Comparison of ENCODE assay signal across 8 cellular contexts in genomic region chr17:47949951-47950350, GRCh38. TPM values are rescaled to one million over a fixed set of nuclear protein-coding genes. Genes with fewer than 3 reads are reported as not detected.
DNase-seq lines count a peak whose midpoint lies in the region; ATAC-seq, FAIRE-seq and TF ChIP-seq lines count a peak whose summit lies in the region.

No MANE protein-coding gene starts in this region.

- H3K4me3 Mint-ChIP-seq in activated naive CD4-positive, alpha-beta T cell treated with anti-CD3 and anti-CD28 coated beads, Interleukin-2, amount 10 ng/mL, durations not matched to agents 7 days and 5 days, result no peak overlapping the region

- H3K9me3 Mint-ChIP-seq in activated naive CD4-positive, alpha-beta T cell treated with anti-CD3 and anti-CD28 coated beads, Interleukin-2, amount 10 ng/mL, durations not matched to agents 7 days and 5 days, result no peaks in the 10 kb centered on the region

- H3K27me3 Mint-ChIP-seq in activated naive CD4-positive, alpha-beta T cell treated with anti-CD3 and anti-CD28 coated beads, Interleukin-2, amount 10 ng/mL, durations not matched to agents 7 days and 5 days, result no peaks in the 10 kb centered on the region

- peak overlapping the region in 2 of 4 donors; percentile 29 to 34 for H3K4me3 ChIP-seq in Peyer's patch
- no peak overlapping the region for H3K4me3 ChIP-seq in tibial artery

- H3K4me1 ChIP-seq in Peyer's patch, result peaks cover 0 to 43% (median 8%) of the 10 kb centered on the region in 4 donors
- H3K4me1 ChIP-seq in tibial artery, result peaks cover 0 to 27% (median 16%) of the 10 kb centered on the region in 4 donors

- ATAC-seq in HG02884 (IDR thresholded peaks at IDR 0.05; ENCODE audit: unreplicated experiment), result no peak

- H3K27ac ChIP-seq in Peyer's patch (peak overlapping the region; percentile 51 to 96 (median 67)), layer of hippocampus (ENCODE audit: low read depth, low read length) (peak overlapping the region; percentile 72), tibial artery (peak overlapping the region; percentile 54 to 67)

- H3K9me3 ChIP-seq in Peyer's patch (no peaks in the 10 kb centered on the region), tibial artery (no peaks in the 10 kb centered on the region)

- H3K36me3 Mint-ChIP-seq in activated naive CD4-positive, alpha-beta T cell treated with anti-CD3 and anti-CD28 coated beads, Interleukin-2, amount 10 ng/mL, durations not matched to agents 7 days and 5 days, result peaks cover 21% of the 10 kb centered on the region

- no peak for FAIRE-seq in D721Med (lab: Jason Lieb, UNC)

- H3K36me3 ChIP-seq in Peyer's patch, result peaks cover 0 to 28% (median 0%) of the 10 kb centered on the region in 3 donors
- peaks cover 0 to 31% (median 0%) of the 10 kb centered on the region in 3 donors for H3K36me3 ChIP-seq in tibial artery

- H3K27me3 ChIP-seq in Peyer's patch (no peaks in the 10 kb centered on the region), layer of hippocampus (ENCODE audit: control insufficient read depth, insufficient read depth, low read length) (no peaks in the 10 kb centered on the region), tibial artery (no peaks in the 10 kb centered on the region)

- intact Hi-C loops in tibial artery (cut with DNase I; ENCODE audit: low total_unique reads), result loop anchor here (5.0 kb wide), 1 partner anchor 108 kb away; the partner anchor contains the start of gene SCRN2

- in situ Hi-C loops in GM13976 (cut with MboI; ENCODE audit: low sequenced_read_pairs, unreplicated experiment), result no loop called here

- peaks cover 43% of the 10 kb centered on the region for H3K4me1 Mint-ChIP-seq in activated naive CD4-positive, alpha-beta T cell treated with anti-CD3 and anti-CD28 coated beads, Interleukin-2, amount 10 ng/mL, durations not matched to agents 7 days and 5 days

- TF ChIP-seq CTCF in Peyer's patch (IDR thresholded peaks at IDR 0.05), result no peak
- no peak for TF ChIP-seq CTCF in tibial artery (IDR thresholded peaks at IDR 0.05)
- no peak for TF ChIP-seq CTCF in D721Med (IDR thresholded peaks at IDR 0.05; ENCODE audit: insufficient read depth, missing control alignments)
- TF ChIP-seq CTCF in GM13976 (IDR thresholded peaks at IDR 0.05; ENCODE audit: borderline replicate concordance, control extremely low read depth, extremely low read depth, insufficient read depth, missing control alignments), result no peak

- CTCF ChIA-PET in activated naive CD4-positive, alpha-beta T cell treated with anti-CD3 and anti-CD28 coated beads, Interleukin-2, amount 10 ng/mL, durations not matched to agents 7 days and 5 days (lab: Charles Lee), result interaction anchor here (0.7 to 10.8 kb wide), 17 partner anchors 8 to 128 kb away, joined by 3 to 151 read pairs (median 5); partner anchors contain the start of genes CDK5RAP3, OSBPL7, PNPO and PRR15L

- TF ChIP-seq POLR2A in Peyer's patch (IDR thresholded peaks at IDR 0.05), result no peak

- no peak for DNase-seq in activated naive CD4-positive, alpha-beta T cell treated with anti-CD3 and anti-CD28 coated beads, Interleukin-2, amount 10 ng/mL, durations not matched to agents 7 days and 5 days
- DNase-seq in activated naive CD4-positive, alpha-beta T cell treated with anti-CD3 and anti-CD28 coated beads, Interleukin-2, amount 50 U/mL, for 16 hours, result no peak
- DNase-seq in Peyer's patch (peak in 1 of 3 donors; percentile 48), tibial artery (no peak), D721Med (ENCODE audit: insufficient read length, low spot score) (no peak), GM13976 (ENCODE audit: low spot score) (no peak)

- H3K27ac Mint-ChIP-seq in activated naive CD4-positive, alpha-beta T cell treated with anti-CD3 and anti-CD28 coated beads, Interleukin-2, amount 10 ng/mL, durations not matched to agents 7 days and 5 days, result peak overlapping the region; percentile 15

RNA-seq across cellular contexts. Expression of gene PRR15L, which starts 7.7 kb away (rescaled TPM):
- 100 to 1,000 TPM in 3 of 4 donors, 10 to 100 TPM in 1; 88.3 to 358 (median 288) TPM for total RNA-seq in Peyer's patch

RNA-seq across cellular contexts. Expression of gene PNPO, which starts 8.6 kb away (rescaled TPM):
- 100 to 1,000 TPM in 1 of 4 donors, 10 to 100 TPM in 3; 23.9 to 103 (median 64.6) TPM for total RNA-seq in Peyer's patch

RNA-seq across cellular contexts. Expression of gene CDK5RAP3, which starts 21.0 kb away (rescaled TPM):
- total RNA-seq in Peyer's patch, result 1,000 to 10,000 TPM in 1 of 4 donors, 100 to 1,000 TPM in 3; 198 to 1,062 (median 553) TPM

RNA-seq across cellular contexts. Expression of gene SP2, which starts 53.9 kb away (rescaled TPM):
- 10 to 100 TPM in 3 of 4 donors, 1 to 10 TPM in 1; 8.6 to 29.7 (median 16.6) TPM for total RNA-seq in Peyer's patch
